In genomic region chr5:20305463-20305862, GRCh38 we compare ENCODE assay signal across 22 cellular contexts.
"Had no signal": no experiment of that assay in that cellular context is flagged by ENCODE, and none has a peak within 500 bp of the region (broad histone marks: within the 10 kb centered on the region; RNA-seq: fewer than 3 reads in every experiment).

No MANE protein-coding gene starts in this region.

- H3K36me3 ChIP-seq: esophagus squamous epithelium, ovary, right lobe of liver, transverse colon, upper lobe of right lung, uterus had no signal

- FAIRE-seq: endometrium, keratinocyte, small intestine had no signal

- H3K4me1 ChIP-seq: esophagus squamous epithelium, right lobe of liver, transverse colon, upper lobe of right lung, uterus had no signal

- H3K27ac ChIP-seq: esophagus squamous epithelium, ovary, right lobe of liver, transverse colon, upper lobe of right lung, uterus had no signal

- H3K9me3 ChIP-seq: esophagus squamous epithelium, ovary, right lobe of liver, transverse colon, upper lobe of right lung, uterus had no signal

- H3K27me3 ChIP-seq: esophagus squamous epithelium, ovary, right lobe of liver, transverse colon, upper lobe of right lung, uterus had no signal

- ATAC-seq: effector memory CD8-positive, alpha-beta T cell; left lobe of liver; naive thymus-derived CD8-positive, alpha-beta T cell; right lobe of liver; stimulated activated naive B cell treated with anti-CD40 and anti-IgM and Interleukin-4, amounts not matched to agents 10 μg/mL and 1 μg/mL and 100 μg/mL, for 72 hours; upper lobe of right lung had no signal

- H3K4me3 ChIP-seq: esophagus squamous epithelium, ovary, right lobe of liver, transverse colon, upper lobe of right lung, uterus had no signal

- DNase-seq: cortex of kidney; effector memory CD8-positive, alpha-beta T cell; erythroblast; esophagus squamous epithelium; foreskin melanocyte; glutamatergic neuron; naive thymus-derived CD8-positive, alpha-beta T cell; nephron progenitor cell; nucleus accumbens; ovary; retina; right lobe of liver; small intestine; stimulated activated CD4-positive, alpha-beta T cell treated with anti-CD3 and anti-CD28 coated beads, Interleukin-15, amount 100 ng/mL, for 24 hours; stimulated activated CD4-positive, alpha-beta T cell treated with anti-CD3 and anti-CD28 coated beads, Interleukin-2, amount 100 ng/mL, for 48 hours; stimulated activated naive B cell treated with anti-CD40 and anti-IgM and Interleukin-4, amounts not matched to agents 10 μg/mL and 1 μg/mL and 100 μg/mL, for 72 hours; transverse colon; upper lobe of right lung; uterus had no signal
